8 cellular contexts compared by ENCODE assay signal in genomic region chr12:48618541-48618940, GRCh38. TPM values are rescaled to one million over a fixed set of nuclear protein-coding genes. Genes with fewer than 3 reads are reported as not detected.
A peak's percentile ranks its signal among the peaks of the same experiment; 100 is the strongest.
DNase-seq lines count a peak whose midpoint lies in the region; ATAC-seq and TF ChIP-seq lines count a peak whose summit lies in the region.

No MANE protein-coding gene starts in this region.

- H3K4me1 Mint-ChIP-seq in activated B cell treated with CpG ODN at 0.5 μM for 24 hours, result no peaks in the 10 kb centered on the region

- intact Hi-C loops in activated B cell treated with CpG ODN at 0.5 μM for 24 hours (cut with micrococcal nuclease), result loop anchor here (1.0 to 10.0 kb wide), 7 partner anchors 76 to 904 kb away; partner anchors contain the start of genes TMEM106C and ZNF641

- H3K9me3 Mint-ChIP-seq in activated B cell treated with CpG ODN at 0.5 μM for 24 hours, result peaks cover 8% of the 10 kb centered on the region

- H3K27ac Mint-ChIP-seq in activated B cell treated with CpG ODN at 0.5 μM for 24 hours, result no peak overlapping the region

- peaks cover 23% of the 10 kb centered on the region for H3K27me3 Mint-ChIP-seq in activated B cell treated with CpG ODN at 0.5 μM for 24 hours

- no peak overlapping the region for H3K4me3 Mint-ChIP-seq in activated B cell treated with CpG ODN at 0.5 μM for 24 hours

- peak; percentile 68 for DNase-seq in EL
- DNase-seq in NCI-H345 (lab: John Stamatoyannopoulos, UW), result peak; percentile 30
- peak; percentile 27 for DNase-seq in activated B cell treated with CpG ODN at 0.5 μM for 24 hours
- DNase-seq in caudate nucleus (lab: John Stamatoyannopoulos, UW), result peak in 54 of 61 donors; percentile 1 to 84 (median 38)
- DNase-seq in kidney glomerular epithelial cell (lab: John Stamatoyannopoulos, UW), result peak; percentile 34
- peak; percentile 72 to 81 for DNase-seq in stimulated activated CD4-positive, alpha-beta T cell treated with anti-CD3 and anti-CD28 coated beads, Interleukin-2, amount 100 ng/mL, for 24 hours

- peak; percentile 52 for ATAC-seq in HG02938 (IDR thresholded peaks at IDR 0.05; ENCODE audit: unreplicated experiment)
- ATAC-seq in activated B cell treated with CpG ODN at 0.5 μM for 24 hours (ENCODE audit: low read depth), result peak; percentile 79
- no peak for ATAC-seq in GM21786 (IDR thresholded peaks at IDR 0.05; ENCODE audit: unreplicated experiment)

- peak; percentile 90 for TF ChIP-seq CTCF in activated B cell treated with CpG ODN at 0.5 μM for 24 hours (IDR thresholded peaks at IDR 0.05)

- H3K27ac ChIP-seq in caudate nucleus (ENCODE audit: low read depth, low read length), result no peak overlapping the region

- CTCF ChIA-PET in activated B cell treated with CpG ODN at 0.5 μM for 24 hours (lab: Charles Lee), result interaction anchor here (0.6 to 1.8 kb wide), 14 partner anchors 9 to 780 kb away, joined by 3 to 15 read pairs (median 4); no protein-coding TSS in a partner anchor

- POLR2A ChIA-PET in activated B cell treated with CpG ODN at 0.5 μM for 24 hours (lab: Charles Lee), result interaction anchor here (1.1 kb wide), 1 partner anchor 64 kb away, joined by 3 read pairs; the partner anchor contains the start of gene KANSL2

- H3K36me3 Mint-ChIP-seq in activated B cell treated with CpG ODN at 0.5 μM for 24 hours (ENCODE audit: low read depth), result no peaks in the 10 kb centered on the region

RNA-seq across cellular contexts. Expression of gene LALBA, which starts 48.7 kb away (rescaled TPM):
- not detected in 2 replicates for total RNA-seq in activated B cell treated with CpG ODN at 0.5 μM for 24 hours
